ENCODE assay signal across 17 cellular contexts in genomic region chr1:85317580-85317979, GRCh38. TPM values are rescaled to one million over a fixed set of nuclear protein-coding genes. Genes with fewer than 3 reads are reported as not detected.
A peak's percentile ranks its signal among the peaks of the same experiment; 100 is the strongest.
DNase-seq lines count a peak whose midpoint lies in the region; ATAC-seq, FAIRE-seq and TF ChIP-seq lines count a peak whose summit lies in the region.
"Had no signal": no experiment of that assay in that cellular context is flagged by ENCODE, and none has a peak within 500 bp of the region (broad histone marks: within the 10 kb centered on the region; RNA-seq: fewer than 3 reads in every experiment).

No MANE protein-coding gene starts in this region.

- H2AFZ ChIP-seq in ACC112 (ENCODE audit: low read length, unreplicated experiment) = no peak overlapping the region

- peaks cover 17% of the 10 kb centered on the region for H3K79me2 ChIP-seq in ACC112 (ENCODE audit: control insufficient read depth, insufficient read depth, low read length, unreplicated experiment)

- H3K4me1 ChIP-seq in ACC112 (ENCODE audit: control insufficient read depth, insufficient read depth, low read length, unreplicated experiment) (peaks cover 93% of the 10 kb centered on the region), foreskin keratinocyte (peaks cover 81% of the 10 kb centered on the region)

- no peak for TF ChIP-seq CTCF in HFFc6 (IDR thresholded peaks at IDR 0.05)
- no peak for TF ChIP-seq CTCF in foreskin keratinocyte (conservative IDR thresholded peaks at IDR 0.05)

- no peak for DNase-seq in HFFc6
- peak; percentile 53 for DNase-seq in SK-N-MC (ENCODE audit: low read depth, low spot score)
- no peak for DNase-seq in foreskin keratinocyte
- DNase-seq in DMS153 (lab: John Stamatoyannopoulos, UW) = no peak
- DNase-seq in sciatic nerve (ENCODE audit: low spot score) = no peak
- no peak for DNase-seq in urothelium cell line (ENCODE audit: low spot score)
- DNase-seq in stimulated activated CD4-positive, alpha-beta T cell treated with anti-CD3 and anti-CD28 coated beads, Interleukin-15, amount 100 ng/mL, for 24 hours = no peak
- DNase-seq: AML-193; Caco-2; CD4-positive, alpha-beta T cell; DMS79; GF-D8; H9 had no signal

- peaks cover 70% of the 10 kb centered on the region for H3K36me3 Mint-ChIP-seq in HFFc6 (ENCODE audit: low read depth)

- H3K27ac Mint-ChIP-seq in HFFc6 = peak overlapping the region; percentile 93
- H3K27ac Mint-ChIP-seq: CD4-positive, alpha-beta T cell; H9 had no signal

- H3K9me3 ChIP-seq in SK-N-MC (ENCODE audit: low read depth, low read length) = no peaks in the 10 kb centered on the region
- H3K9me3 ChIP-seq: Caco-2 had no signal

- intact Hi-C loops in sciatic nerve (cut with DNase I) = no loop called here

- H3K4me3 ChIP-seq in ACC112 (ENCODE audit: low read depth, low read length) (no peak overlapping the region), SK-N-MC (peak overlapping the region; percentile 22; the same call in 1 of the 2 replicates)

- FAIRE-seq in urothelium cell line (lab: Jason Lieb, UNC) = no peak
- FAIRE-seq: D721Med, H1 had no signal

- H3K27me3 Mint-ChIP-seq in HFFc6 (ENCODE audit: insufficient read depth) = peaks cover 27% of the 10 kb centered on the region

- peaks cover 100% of the 10 kb centered on the region for H3K4me1 Mint-ChIP-seq in HFFc6 (ENCODE audit: low read depth)

- H3K4me3 Mint-ChIP-seq in HFFc6 = peak overlapping the region; percentile 16; the same call in 1 of the 2 replicates
- H3K4me3 Mint-ChIP-seq: CD4-positive, alpha-beta T cell; H9 had no signal

- H3K9me3 Mint-ChIP-seq in HFFc6 = no peaks in the 10 kb centered on the region
- H3K9me3 Mint-ChIP-seq: CD4-positive, alpha-beta T cell; H9 had no signal

- H3K27ac ChIP-seq in ACC112 (ENCODE audit: low read depth, low read length) = 0 out of 2 replicates have a peak overlapping the region, but pooled peaks have one; percentile 100
- no peak overlapping the region for H3K27ac ChIP-seq in SK-N-MC
- peak overlapping the region; percentile 89 for H3K27ac ChIP-seq in foreskin keratinocyte
- H3K27ac ChIP-seq: C4-2B had no signal

- H3K36me3 ChIP-seq in ACC112 (ENCODE audit: insufficient read depth, low read length) = peaks cover 10% of the 10 kb centered on the region; the same call in 1 of the 2 replicates
- H3K36me3 ChIP-seq in SK-N-MC (ENCODE audit: insufficient read depth, low read length) = no peaks in the 10 kb centered on the region

- H3K27me3 ChIP-seq in ACC112 (ENCODE audit: insufficient read depth, low read length) (no peaks in the 10 kb centered on the region), foreskin keratinocyte (no peaks in the 10 kb centered on the region)

- H3K9ac ChIP-seq in SK-N-MC (ENCODE audit: insufficient read length) = no peak overlapping the region

- ATAC-seq in foreskin keratinocyte = no peak
- no peak for ATAC-seq in sciatic nerve

RNA-seq across cellular contexts. Expression of gene BCL10, which starts 41.1 kb away (rescaled TPM):
- 10 to 100 TPM; 33.4 to 45.6 (median 39.2) TPM for total RNA-seq in HFFc6 (2021; fragmentation: NEBNext Ultra II Directional; extraction: Animal tissue kit (Norgen Biotek cat#: 25700))
- total RNA-seq in foreskin keratinocyte = 49.4 and 52.0 TPM in 2 replicates
- polyA plus RNA-seq in foreskin keratinocyte = 21.1 and 21.4 TPM in 2 replicates
- total RNA-seq in sciatic nerve = 17.8 TPM

RNA-seq across cellular contexts. Expression of gene C1orf52, which starts 58.1 kb away (rescaled TPM):
- 10 to 100 TPM; 20.6 to 26.1 (median 22.7) TPM for total RNA-seq in HFFc6 (2021; fragmentation: NEBNext Ultra II Directional; extraction: Animal tissue kit (Norgen Biotek cat#: 25700))
- total RNA-seq in foreskin keratinocyte (21.4 TPM in 2 replicates), sciatic nerve (30.9 TPM)
- 18.7 and 21.8 TPM in 2 replicates for polyA plus RNA-seq in foreskin keratinocyte
